Comparison of ENCODE assay signal across 15 cellular contexts in genomic region chr6:36657942-36658544, GRCh38. TPM values are rescaled to one million over a fixed set of nuclear protein-coding genes. Genes with fewer than 3 reads are reported as not detected.
DNase-seq lines count a peak whose midpoint lies in the region; ATAC-seq and TF ChIP-seq lines count a peak whose summit lies in the region.
"Had no signal": no experiment of that assay in that cellular context is flagged by ENCODE, and none has a peak within 500 bp of the region (broad histone marks: within the 10 kb centered on the region; RNA-seq: fewer than 3 reads in every experiment).

No MANE protein-coding gene starts in this region.

- in situ Hi-C loops in GM13977 (cut with MboI; ENCODE audit: low pct_unique_long_range_greater_than_20kb, low sequenced_read_pairs, unreplicated experiment): no loop called here

- H3K9me3 Mint-ChIP-seq in activated CD8-positive, alpha-beta memory T cell treated with anti-CD3 and anti-CD28 coated beads, Interleukin-2, amount 10 ng/mL, durations not matched to agents 7 days and 5 days (ENCODE audit: low read depth): no peaks in the 10 kb centered on the region
- H3K9me3 Mint-ChIP-seq in WTC11: no peaks in the 10 kb centered on the region

- peaks cover 63% of the 10 kb centered on the region for H3K27me3 Mint-ChIP-seq in activated CD8-positive, alpha-beta memory T cell treated with anti-CD3 and anti-CD28 coated beads, Interleukin-2, amount 10 ng/mL, durations not matched to agents 7 days and 5 days
- 0 out of 2 replicates have a peak, but pooled peaks cover 3% of the 10 kb centered on the region for H3K27me3 Mint-ChIP-seq in WTC11 (ENCODE audit: low read depth)

- no peak overlapping the region for H3K27ac Mint-ChIP-seq in activated CD8-positive, alpha-beta memory T cell treated with anti-CD3 and anti-CD28 coated beads, Interleukin-2, amount 10 ng/mL, durations not matched to agents 7 days and 5 days
- H3K27ac Mint-ChIP-seq in WTC11: no peak overlapping the region

- H3K4me1 Mint-ChIP-seq in activated CD8-positive, alpha-beta memory T cell treated with anti-CD3 and anti-CD28 coated beads, Interleukin-2, amount 10 ng/mL, durations not matched to agents 7 days and 5 days: no peaks in the 10 kb centered on the region
- H3K4me1 Mint-ChIP-seq in WTC11: peaks cover 16% of the 10 kb centered on the region

- no peak for ATAC-seq in activated CD8-positive, alpha-beta memory T cell treated with anti-CD3 and anti-CD28 coated beads, Interleukin-2, amount 10 ng/mL, durations not matched to agents 7 days and 5 days
- ATAC-seq in GM21737 (IDR thresholded peaks at IDR 0.05; ENCODE audit: unreplicated experiment) (no peak), WTC11 (no peak)

- H3K36me3 Mint-ChIP-seq in activated CD8-positive, alpha-beta memory T cell treated with anti-CD3 and anti-CD28 coated beads, Interleukin-2, amount 10 ng/mL, durations not matched to agents 7 days and 5 days: no peaks in the 10 kb centered on the region
- no peaks in the 10 kb centered on the region for H3K36me3 Mint-ChIP-seq in WTC11

- CTCF ChIA-PET in activated CD8-positive, alpha-beta memory T cell treated with anti-CD3 and anti-CD28 coated beads, Interleukin-2, amount 10 ng/mL, durations not matched to agents 7 days and 5 days (lab: Charles Lee): interaction anchor here (1.0 kb wide), 1 partner anchor 10 kb away, joined by 3 read pairs; no protein-coding TSS in a partner anchor
- CTCF ChIA-PET in WTC11 (lab: Charles Lee): interaction anchor here (0.5 kb wide), 1 partner anchor 24 kb away, joined by 3 read pairs; no protein-coding TSS in a partner anchor

- POLR2A ChIA-PET in WTC11 (lab: Charles Lee): interaction anchor here (0.6 kb wide), 1 partner anchor 43 kb away, joined by 3 read pairs; no protein-coding TSS in a partner anchor

- H3K4me3 Mint-ChIP-seq in activated CD8-positive, alpha-beta memory T cell treated with anti-CD3 and anti-CD28 coated beads, Interleukin-2, amount 10 ng/mL, durations not matched to agents 7 days and 5 days: no peak overlapping the region
- H3K4me3 Mint-ChIP-seq in WTC11: no peak overlapping the region

- no peak for TF ChIP-seq CTCF in GM13977 (IDR thresholded peaks at IDR 0.05; ENCODE audit: extremely low read depth, insufficient read depth, missing control alignments)
- no peak for TF ChIP-seq CTCF in WTC11 (IDR thresholded peaks at IDR 0.05)

- peak; percentile 81 for DNase-seq in A172 (ENCODE audit: low spot score)
- peak; percentile 63 for DNase-seq in GM13977 (ENCODE audit: low spot score)
- DNase-seq in astrocyte of the hippocampus (ENCODE audit: low read depth, low spot score): peak; percentile 39
- DNase-seq in islet precursor cell: peak; percentile 33
- no peak for DNase-seq in activated naive CD4-positive, alpha-beta T cell treated with anti-CD3 and anti-CD28 coated beads, Interleukin-2, amount 50 U/mL, for 16 hours
- DNase-seq in activated CD8-positive, alpha-beta memory T cell treated with anti-CD3 and anti-CD28 coated beads, Interleukin-2, amount 10 ng/mL, durations not matched to agents 7 days and 5 days: no peak
- no peak for DNase-seq in WTC11 (ENCODE audit: low spot score)
- DNase-seq: activated gamma-delta T cell, DMS 273 treated with DMSO at 0.1 percent for 48 hours, hippocampal formation, NCI-H2081 treated with DMSO at 0.1 percent for 48 hours, SHP77 had no signal

TF ChIP-seq in WTC11, 78 proteins besides CTCF, POLR2A, EP300 and RAD21:
- no peak for TF ChIP-seq GABPB1 (CRISPR knock-in tag; IDR thresholded peaks at IDR 0.05)
- no peak for TF ChIP-seq ZNF121 (CRISPR knock-in tag; IDR thresholded peaks at IDR 0.05)
TF ChIP-seq in WTC11: peak in this region for 0.

RNA-seq across cellular contexts. Expression of gene CDKN1A, which starts 20.5 kb away (rescaled TPM):
- total RNA-seq in A172 (2014; rRNA removed; shearing (Covaris generic)): 207 TPM in 2 replicates
- total RNA-seq in activated CD8-positive, alpha-beta memory T cell treated with anti-CD3 and anti-CD28 coated beads, Interleukin-2, amount 10 ng/mL, durations not matched to agents 7 days and 5 days: 100 to 1,000 TPM in 1 of 2 experiments, 10 to 100 TPM in 1; 67.5 to 109 TPM
- 35.9 to 75.1 TPM (median 38.1 TPM) in 3 replicates for total RNA-seq in WTC11 (2021)

RNA-seq across cellular contexts. Expression of gene RAB44, which starts 39.6 kb away (rescaled TPM):
- total RNA-seq in A172 (2014; rRNA removed; shearing (Covaris generic)): not detected in 2 replicates
- total RNA-seq in activated CD8-positive, alpha-beta memory T cell treated with anti-CD3 and anti-CD28 coated beads, Interleukin-2, amount 10 ng/mL, durations not matched to agents 7 days and 5 days: not detected
- total RNA-seq in WTC11 (2021): 0.07 to 0.11 TPM in 2 of 3 replicates, not detected in the other
- total RNA-seq: A673, cardiac muscle cell had no signal

Comparison
In these comparisons a context has a peak if more than half of its experiments do, and no peak if none do; other contexts are left out.
1. DNase-seq: peak in A172 (single experiment), GM13977 (single experiment), astrocyte of the hippocampus (single experiment) and islet precursor cell (single experiment); none in activated naive CD4-positive, alpha-beta T cell treated with anti-CD3 and anti-CD28 coated beads, Interleukin-2, amount 50 U/mL, for 16 hours (single experiment), activated CD8-positive, alpha-beta memory T cell treated with anti-CD3 and anti-CD28 coated beads, Interleukin-2, amount 10 ng/mL, durations not matched to agents 7 days and 5 days (single experiment) and WTC11 (single experiment).